Comparison of ENCODE assay signal across 28 cellular contexts in genomic region chr22:50064453-50064852, GRCh38. TPM values are rescaled to one million over a fixed set of nuclear protein-coding genes. Genes with fewer than 3 reads are reported as not detected.
DNase-seq lines count a peak whose midpoint lies in the region; ATAC-seq and TF ChIP-seq lines count a peak whose summit lies in the region.
"Had no signal": no experiment of that assay in that cellular context is flagged by ENCODE, and none has a peak within 500 bp of the region (broad histone marks: within the 10 kb centered on the region; RNA-seq: fewer than 3 reads in every experiment).

No MANE protein-coding gene starts in this region.

- no peak overlapping the region for H3K4ac ChIP-seq in neuronal stem cell (ENCODE audit: low read length)

- no peak overlapping the region for H2BK12ac ChIP-seq in neuronal stem cell (ENCODE audit: low read length)

- no peak overlapping the region for H3K4me3 Mint-ChIP-seq in CD4-positive, alpha-beta T cell
- H3K4me3 Mint-ChIP-seq: CD14-positive monocyte; CD4-positive, CD25-positive, alpha-beta regulatory T cell; CD8-positive, alpha-beta T cell had no signal

- peak; percentile 45 for DNase-seq in H7
- no peak for DNase-seq in neuronal stem cell (ENCODE audit: low spot score)
- peak; percentile 60 for DNase-seq in posterior vena cava (ENCODE audit: low spot score)
- DNase-seq in CD4-positive, alpha-beta T cell: no peak
- no peak for DNase-seq in occipital lobe (lab: John Stamatoyannopoulos, UW)
- DNase-seq: 8988T; ACHN; BE2C; C1 segment of cervical spinal cord; CD4-positive, CD25-positive, alpha-beta regulatory T cell; CD8-positive, alpha-beta T cell; COR-L47; DMS 273 treated with DMSO at 0.1 percent for 48 hours; DMS153; DMS53; DMS79; DND-41; EL; GDM1 had no signal

- H3K27me3 Mint-ChIP-seq in CD4-positive, alpha-beta T cell: peaks cover 10% of the 10 kb centered on the region

- H3K4me1 ChIP-seq in HEK293 (ENCODE audit: control insufficient read depth, insufficient read depth, low read length): no peaks in the 10 kb centered on the region
- peaks cover 4 to 8% of the 10 kb centered on the region in 2 donors for H3K4me1 ChIP-seq in neuronal stem cell (ENCODE audit: control insufficient read depth in 2 of 2, insufficient read depth in 1 of 2, low read depth in 1 of 2, low read length in 2 of 2)
- H3K4me1 ChIP-seq: BE2C had no signal

- no peak overlapping the region for H2AFZ ChIP-seq in neuronal stem cell (ENCODE audit: low read length)

- no peak overlapping the region for H3K27ac ChIP-seq in HEK293 (ENCODE audit: extremely low read depth, low read depth, low read length)
- H3K27ac ChIP-seq in neuronal stem cell (replicated peaks; ENCODE audit: low read length): no peak overlapping the region
- no peak overlapping the region for H3K27ac ChIP-seq in CD4-positive, alpha-beta T cell (ENCODE audit: low read depth, low read length)
- H3K27ac ChIP-seq: BLaER1 had no signal

- H4K8ac ChIP-seq in neuronal stem cell (ENCODE audit: low read depth, low read length): no peak overlapping the region

- no peaks in the 10 kb centered on the region for H3K36me3 ChIP-seq in H7 (replicated peaks; ENCODE audit: control insufficient read depth, insufficient read depth, low read length)
- H3K36me3 ChIP-seq in HEK293 (ENCODE audit: control insufficient read depth in 2 of 2, insufficient read depth in 1 of 2, low read length in 2 of 2): no peaks in the 10 kb centered on the region
- H3K36me3 ChIP-seq in neuronal stem cell (replicated peaks in 1 of 2; ENCODE audit: control insufficient read depth in 2 of 2, insufficient read depth in 2 of 2, low read length in 2 of 2): no peaks in the 10 kb centered on the region
- H3K36me3 ChIP-seq: BE2C, BLaER1 had no signal

- no peak overlapping the region for H3K14ac ChIP-seq in neuronal stem cell (ENCODE audit: low read length)

- TF ChIP-seq CTCF in HEK293 (tag by site-specific recombination; IDR thresholded peaks at IDR 0.05): no peak
- no peak for TF ChIP-seq CTCF in CD4-positive, alpha-beta T cell (IDR thresholded peaks at IDR 0.05)

- no CpG with 5 or more reads among the region's 18 CpGs for WGBS in neuronal stem cell (ENCODE audit: extremely low coverage in 2 of 2, insufficient read length in 2 of 2, insufficient replicate concordance in 1 of 2), 2 donors

- H3K9me3 Mint-ChIP-seq in CD4-positive, alpha-beta T cell: no peaks in the 10 kb centered on the region
- H3K9me3 Mint-ChIP-seq: CD4-positive, CD25-positive, alpha-beta regulatory T cell; CD8-positive, alpha-beta T cell had no signal

- intact Hi-C loops in posterior vena cava (cut with DNase I): no loop called here
- intact Hi-C loops in CD4-positive, alpha-beta T cell (cut with DNase I, micrococcal nuclease): no loop called here

- peak overlapping the region; percentile 95 for H3K23ac ChIP-seq in neuronal stem cell (ENCODE audit: low read depth, low read length, poor library complexity)

- H3K4me3 ChIP-seq in H7 (ENCODE audit: insufficient read depth, low read depth, low read length) (no peak overlapping the region), HEK293 (ENCODE audit: low read depth, low read length) (no peak overlapping the region), neuronal stem cell (ENCODE audit: low read length in 2 of 2) (no peak overlapping the region)
- H3K4me3 ChIP-seq: BLaER1, GM12878 had no signal

- peak overlapping the region; percentile 55 for H2BK15ac ChIP-seq in neuronal stem cell (ENCODE audit: low read length)

- no peak overlapping the region for H2BK5ac ChIP-seq in neuronal stem cell (ENCODE audit: low read length)

- no peak overlapping the region for H3K4me2 ChIP-seq in neuronal stem cell (ENCODE audit: insufficient read depth, low read length, poor library complexity, severe bottlenecking)
- H3K4me2 ChIP-seq: BLaER1 had no signal

- no peak overlapping the region for H3K27ac Mint-ChIP-seq in CD4-positive, alpha-beta T cell
- H3K27ac Mint-ChIP-seq: CD14-positive monocyte; CD4-positive, CD25-positive, alpha-beta regulatory T cell; CD8-positive, alpha-beta T cell had no signal

- H3K18ac ChIP-seq in neuronal stem cell (ENCODE audit: low read length): peak overlapping the region; percentile 72

- no peaks in the 10 kb centered on the region for H3K79me1 ChIP-seq in neuronal stem cell (ENCODE audit: low read depth, low read length)

- no peaks in the 10 kb centered on the region for H3K27me3 ChIP-seq in H7 (ENCODE audit: control insufficient read depth, insufficient read depth, low read length)
- no peaks in the 10 kb centered on the region for H3K27me3 ChIP-seq in neuronal stem cell (ENCODE audit: control insufficient read depth in 3 of 3, insufficient read depth in 3 of 3, low read depth in 1 of 3, low read length in 3 of 3)
- H3K27me3 ChIP-seq in CD4-positive, alpha-beta T cell (ENCODE audit: control insufficient read depth, insufficient read depth, low read length): peaks cover 8% of the 10 kb centered on the region
- H3K27me3 ChIP-seq: BE2C, BLaER1 had no signal

- CTCF ChIA-PET in HEK293 (lab: Yijun Ruan, JAX): no interaction called here
- CTCF ChIA-PET in CD4-positive, alpha-beta T cell (lab: Charles Lee): no interaction called here

- H3K9ac ChIP-seq in neuronal stem cell (ENCODE audit: low read depth, low read length, poor library complexity): peak overlapping the region; percentile 51
- H3K9ac ChIP-seq: BLaER1 had no signal

- H3K4me1 Mint-ChIP-seq in CD4-positive, alpha-beta T cell (ENCODE audit: low read depth): no peaks in the 10 kb centered on the region
- H3K4me1 Mint-ChIP-seq: CD4-positive, CD25-positive, alpha-beta regulatory T cell had no signal

- no peaks in the 10 kb centered on the region for H3K9me3 ChIP-seq in HEK293 (ENCODE audit: control insufficient read depth, insufficient read depth, low read depth, low read length)
- no peaks in the 10 kb centered on the region for H3K9me3 ChIP-seq in neuronal stem cell (replicated peaks in 1 of 2; ENCODE audit: control insufficient read depth in 2 of 2, insufficient read depth in 1 of 2, low read depth in 1 of 2, low read length in 2 of 2)
- no peaks in the 10 kb centered on the region for H3K9me3 ChIP-seq in CD4-positive, alpha-beta T cell (ENCODE audit: control insufficient read depth, low read length)
- H3K9me3 ChIP-seq: BE2C, BLaER1 had no signal

- H4K91ac ChIP-seq in neuronal stem cell (ENCODE audit: low read depth, low read length, poor library complexity): no peak overlapping the region

- H2AK5ac ChIP-seq in neuronal stem cell (ENCODE audit: low read depth, low read length): no peak overlapping the region

- no peak for ATAC-seq in CD4-positive, alpha-beta T cell (ENCODE audit: poor library complexity)
- no peak for ATAC-seq in HG03097 (IDR thresholded peaks at IDR 0.05; ENCODE audit: low FRiP score, unreplicated experiment)
- ATAC-seq: CD8-positive, alpha-beta T cell; GM12878 had no signal

- POLR2A ChIA-PET in HEK293 (lab: Yijun Ruan, JAX): no interaction called here
- POLR2A ChIA-PET in CD4-positive, alpha-beta T cell (lab: Charles Lee): no interaction called here

- H3K36me3 Mint-ChIP-seq in CD4-positive, alpha-beta T cell (ENCODE audit: low read depth): no peaks in the 10 kb centered on the region
- H3K36me3 Mint-ChIP-seq: CD4-positive, CD25-positive, alpha-beta regulatory T cell; CD8-positive, alpha-beta T cell had no signal

- no peak overlapping the region for H2BK120ac ChIP-seq in neuronal stem cell (ENCODE audit: low read depth, low read length)

TF ChIP-seq in HEK293, 187 proteins besides CTCF, POLR2A, EP300 and RAD21:
- TF ChIP-seq ZIC2 (tag by site-specific recombination; IDR thresholded peaks at IDR 0.05): peak; percentile 78
- TF ChIP-seq ZNF654 (tag by site-specific recombination; IDR thresholded peaks at IDR 0.05; ENCODE audit: low read depth): no peak
TF ChIP-seq in HEK293: peak in this region for 1.

RNA-seq across cellular contexts. Expression of gene TTLL8, which starts 6.4 kb away (rescaled TPM):
- not detected in 2 replicates for total RNA-seq in H7 (2014; rRNA removed; shearing (Covaris generic))
- 0.06 TPM for polyA plus RNA-seq in neuronal stem cell (2013, experiment 1 of 2)
- polyA plus RNA-seq in neuronal stem cell (2013, experiment 2 of 2): 0.01 TPM
- not detected for total RNA-seq in posterior vena cava
- total RNA-seq in CD4-positive, alpha-beta T cell: not detected
- not detected for total RNA-seq in occipital lobe
- total RNA-seq: A673; CD4-positive, CD25-positive, alpha-beta regulatory T cell; CD8-positive, alpha-beta T cell; Daoy; G401; GM12878 had no signal
- polyA plus RNA-seq: AG04450; CD14-positive monocyte; CD4-positive, CD25-positive, alpha-beta regulatory T cell; GM12878 had no signal

RNA-seq across cellular contexts. Expression of gene MLC1, which starts 20.8 kb away (rescaled TPM):
- 0.14 TPM in 1 of 2 replicates, not detected in the other for total RNA-seq in H7 (2014; rRNA removed; shearing (Covaris generic))
- polyA plus RNA-seq in neuronal stem cell (2013, experiment 1 of 2): 0.07 TPM
- 0.04 TPM for polyA plus RNA-seq in neuronal stem cell (2013, experiment 2 of 2)
- total RNA-seq in posterior vena cava (under 1 TPM; 0.19 to 0.28 TPM), occipital lobe (32.6 TPM)
- under 1 TPM in 1 of 2 experiments, not detected in 1; 0.16 TPM for total RNA-seq in CD4-positive, alpha-beta T cell
- total RNA-seq: Daoy, G401, GM12878 had no signal

RNA-seq across cellular contexts. Expression of gene MOV10L1, which starts 25.4 kb away (rescaled TPM):
- not detected in 2 replicates for total RNA-seq in H7 (2014; rRNA removed; shearing (Covaris generic))
- polyA plus RNA-seq in neuronal stem cell (2013, experiment 1 of 2): 0.03 TPM
- polyA plus RNA-seq in neuronal stem cell (2013, experiment 2 of 2): 0.07 TPM
- total RNA-seq in posterior vena cava (under 1 TPM; 0.43 to 0.56 TPM), occipital lobe (0.78 TPM)
- not detected for total RNA-seq in CD4-positive, alpha-beta T cell
- total RNA-seq: A673; CD4-positive, CD25-positive, alpha-beta regulatory T cell; CD8-positive, alpha-beta T cell; G401; GM12878 had no signal
- polyA plus RNA-seq: CD4-positive, CD25-positive, alpha-beta regulatory T cell had no signal

RNA-seq across cellular contexts. Expression of gene IL17REL, which starts 51.9 kb away (rescaled TPM):
- total RNA-seq in H7 (2014; rRNA removed; shearing (Covaris generic)): 0.04 TPM in 1 of 2 replicates, not detected in the other
- polyA plus RNA-seq in neuronal stem cell (2013, experiment 1 of 2): 0.07 TPM
- 0.07 TPM for polyA plus RNA-seq in neuronal stem cell (2013, experiment 2 of 2)
- total RNA-seq in posterior vena cava: not detected
- not detected for total RNA-seq in CD4-positive, alpha-beta T cell
- total RNA-seq in occipital lobe: not detected
- total RNA-seq: A673; CD8-positive, alpha-beta T cell; Daoy; G401; GM12878 had no signal
- polyA plus RNA-seq: AG04450, CD14-positive monocyte had no signal

Comparison
In these comparisons a context has a peak if more than half of its experiments do, and no peak if none do; other contexts are left out.
1. DNase-seq: peak in H7 (single experiment) and posterior vena cava (single experiment); none in neuronal stem cell (single experiment), CD4-positive, alpha-beta T cell (0 of 10) and occipital lobe (single experiment).
2. RNA of gene MLC1, which starts 20.8 kb away (total RNA-seq): 32.6 TPM in occipital lobe (single experiment); 0.19 to 0.28 TPM in posterior vena cava, 0.16 TPM in CD4-positive, alpha-beta T cell and 0.14 TPM in H7; every median in the first group is over 10 times any median in the second.